ENCODE assay signal across 9 cellular contexts in genomic region chr5:16626696-16627264, GRCh38. TPM values are rescaled to one million over a fixed set of nuclear protein-coding genes. Genes with fewer than 3 reads are reported as not detected.
DNase-seq lines count a peak whose midpoint lies in the region; ATAC-seq and TF ChIP-seq lines count a peak whose summit lies in the region.
"Had no signal": no experiment of that assay in that cellular context is flagged by ENCODE, and none has a peak within 500 bp of the region (broad histone marks: within the 10 kb centered on the region; RNA-seq: fewer than 3 reads in every experiment).

No MANE protein-coding gene starts in this region.

- H3K9ac ChIP-seq in PC-3 (ENCODE audit: low read length) = no peak overlapping the region

- CTCF ChIA-PET in PC-3 (lab: Charles Lee) = no interaction called here

- H3K4me1 ChIP-seq in PC-3 (ENCODE audit: insufficient read depth, low read length) = no peaks in the 10 kb centered on the region

- H3K4me3 ChIP-seq in choroid plexus epithelial cell (ENCODE audit: low read depth, low read length) = no peak overlapping the region
- no peak overlapping the region for H3K4me3 ChIP-seq in PC-3 (ENCODE audit: low read length)
- H3K4me3 ChIP-seq: cardiac muscle cell had no signal

- H3K4me2 ChIP-seq in PC-3 (ENCODE audit: low read length) = no peak overlapping the region

- ATAC-seq in GM18498 (IDR thresholded peaks at IDR 0.05; ENCODE audit: unreplicated experiment) (peak; percentile 88), GM21529 (IDR thresholded peaks at IDR 0.05; ENCODE audit: unreplicated experiment) (peak; percentile 57), PC-3 (no peak)

- intact Hi-C loops in PC-3 (cut with micrococcal nuclease) = no loop called here

- no peaks in the 10 kb centered on the region for H3K9me2 ChIP-seq in PC-3 (replicated peaks; ENCODE audit: low read length)

- H3K9me3 ChIP-seq in KOPT-K1 (ENCODE audit: insufficient read depth, low read length, poor library complexity, severe bottlenecking) (no peaks in the 10 kb centered on the region), PC-3 (ENCODE audit: low read length) (no peaks in the 10 kb centered on the region)

- POLR2A ChIA-PET in PC-3 (lab: Charles Lee; ENCODE audit: unreplicated experiment) = no interaction called here

- no peaks in the 10 kb centered on the region for H3K79me2 ChIP-seq in PC-3 (ENCODE audit: low read length)

- no peak for TF ChIP-seq CTCF in choroid plexus epithelial cell (conservative IDR thresholded peaks at IDR 0.05; ENCODE audit: low read depth, low read length)
- no peak for TF ChIP-seq CTCF in PC-3 (conservative IDR thresholded peaks at IDR 0.05; ENCODE audit: low read depth, low read length)

- H3K27me3 ChIP-seq in PC-3 (ENCODE audit: low read length) = peaks cover 63% of the 10 kb centered on the region
- H3K27me3 ChIP-seq: cardiac muscle cell had no signal

- H2AFZ ChIP-seq in PC-3 (ENCODE audit: low read length) = no peak overlapping the region

- H3K36me3 ChIP-seq in KOPT-K1 (ENCODE audit: insufficient read depth, low read length) (no peaks in the 10 kb centered on the region), PC-3 (ENCODE audit: low read depth, low read length) (no peaks in the 10 kb centered on the region)
- H3K36me3 ChIP-seq: cardiac muscle cell had no signal

- H3K27ac ChIP-seq in KOPT-K1 (ENCODE audit: low read depth, low read length, poor library complexity, severe bottlenecking) (peak overlapping the region; percentile 87), PC-3 (ENCODE audit: low read length) (no peak overlapping the region)
- H3K27ac ChIP-seq: cardiac muscle cell had no signal

- DNase-seq in choroid plexus epithelial cell (ENCODE audit: low read depth) = peak; percentile 71
- DNase-seq in NK-92 (lab: John Stamatoyannopoulos, UW; ENCODE audit: unreplicated experiment) = no peak
- DNase-seq in PC-3 = no peak
- no peak for DNase-seq in SK-N-DZ (ENCODE audit: low spot score)
- DNase-seq in NCI-H2107 treated with DMSO at 0.1 percent for 48 hours (lab: John Stamatoyannopoulos, UW; ENCODE audit: unreplicated experiment) = no peak

- BruUV-seq in PC-3 (replicated peaks; lab: Mats Ljungman, UMichigan) = no TSS peak

- no peaks in the 10 kb centered on the region for H4K20me1 ChIP-seq in PC-3 (ENCODE audit: low read length)

- H3F3A ChIP-seq in PC-3 (ENCODE audit: low read length, unreplicated experiment) = no peaks in the 10 kb centered on the region

RNA-seq across cellular contexts. Expression of gene RETREG1, which starts 10.0 kb away (rescaled TPM):
- total RNA-seq in PC-3 (2014; rRNA removed) = 1.7 and 8.5 TPM in 2 replicates
- polyA plus RNA-seq in SK-N-DZ (2014; cell fraction: cytosol; rRNA removed) = 0.08 and 0.84 TPM in 2 replicates
- 0.11 and 0.39 TPM in 2 replicates for polyA plus RNA-seq in SK-N-DZ (2014; cell fraction: nucleus; rRNA removed)
